In the genomic region with DNA sequence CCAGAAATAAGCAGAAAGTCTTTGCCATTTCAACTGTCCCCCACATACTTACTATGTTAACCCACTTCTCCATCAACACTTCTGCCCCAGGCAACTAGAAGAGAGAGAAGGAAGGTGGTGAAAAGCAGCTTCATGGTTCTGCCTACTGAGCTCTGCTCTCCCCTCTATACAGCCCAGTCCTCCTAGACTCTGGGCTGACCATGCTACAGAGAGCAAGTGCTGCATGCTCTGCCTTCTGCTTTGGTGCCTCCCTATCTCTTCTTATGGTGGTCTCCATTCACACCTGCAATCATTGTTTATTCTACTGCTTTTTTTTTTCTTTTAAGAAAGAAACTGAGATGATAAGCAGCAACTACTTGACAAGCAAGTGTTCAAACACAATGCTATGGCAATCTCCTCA, we compare ENCODE assay signal across 29 cellular contexts. TPM values are rescaled to one million over a fixed set of nuclear protein-coding genes. Genes with fewer than 3 reads are reported as not detected.
DNase-seq lines count a peak whose midpoint lies in the region; ATAC-seq and TF ChIP-seq lines count a peak whose summit lies in the region.
"Had no signal": no experiment of that assay in that cellular context is flagged by ENCODE, and none has a peak within 500 bp of the region (broad histone marks: within the 10 kb centered on the region; RNA-seq: fewer than 3 reads in every experiment).

No MANE protein-coding gene starts in this region.

- TF ChIP-seq CTCF in CD14-positive monocyte (IDR thresholded peaks at IDR 0.05) (no peak), endodermal cell (conservative IDR thresholded peaks at IDR 0.05) (no peak)

- no peak overlapping the region for H3K18ac ChIP-seq in neuronal stem cell (ENCODE audit: low read length)

- H3K14ac ChIP-seq in neuronal stem cell (ENCODE audit: low read length) = no peak overlapping the region

- no peak overlapping the region for H4K91ac ChIP-seq in neuronal stem cell (ENCODE audit: low read depth, low read length, poor library complexity)

- DNase-seq in NCI-H2107 treated with DMSO at 0.1 percent for 48 hours (lab: John Stamatoyannopoulos, UW; ENCODE audit: unreplicated experiment) = peak; percentile 2
- DNase-seq in NCI-H2107 (lab: John Stamatoyannopoulos, UW) = no peak
- no peak for DNase-seq in CD14-positive monocyte (ENCODE audit: low spot score)
- peak; percentile 77 for DNase-seq in endodermal cell
- DNase-seq in neuronal stem cell (ENCODE audit: low spot score) = no peak
- no peak for DNase-seq in activated CD4-positive, alpha-beta T cell treated with anti-CD3 and anti-CD28 coated beads for 36 hours
- no peak for DNase-seq in HuH-7 (ENCODE audit: low spot score)
- no peak for DNase-seq in stimulated activated naive CD8-positive, alpha-beta T cell treated with anti-CD3 and anti-CD28 coated beads, Interleukin-15, amount 100 ng/mL, for 72 hours
- DNase-seq: AML-193; BE2C; CD4-positive, alpha-beta memory T cell; CD4-positive, CD25-positive, alpha-beta regulatory T cell; CD8-positive, alpha-beta memory T cell; COR-L47; DMS 273 treated with DMSO at 0.1 percent for 48 hours; DMS153; DMS53; DMS79; DND-41; EL; GDM1 had no signal

- H3K23ac ChIP-seq in neuronal stem cell (ENCODE audit: low read depth, low read length, poor library complexity) = peak overlapping the region; percentile 80

- peaks cover 74% of the 10 kb centered on the region for H3K4me1 Mint-ChIP-seq in CD14-positive monocyte
- peaks cover 49% of the 10 kb centered on the region for H3K4me1 Mint-ChIP-seq in endodermal cell
- H3K4me1 Mint-ChIP-seq in activated CD4-positive, alpha-beta T cell treated with anti-CD3 and anti-CD28 coated beads for 36 hours = peaks cover 8% of the 10 kb centered on the region
- peaks cover 14% of the 10 kb centered on the region for H3K4me1 Mint-ChIP-seq in stimulated activated naive CD8-positive, alpha-beta T cell treated with anti-CD3 and anti-CD28 coated beads, Interleukin-15, amount 100 ng/mL, for 72 hours

- no peaks in the 10 kb centered on the region for H3K27me3 ChIP-seq in endodermal cell (ENCODE audit: control insufficient read depth, insufficient read depth, low read length, poor library complexity, severe bottlenecking)
- H3K27me3 ChIP-seq in neuronal stem cell (ENCODE audit: control insufficient read depth in 3 of 3, insufficient read depth in 3 of 3, low read depth in 1 of 3, low read length in 3 of 3) = peaks cover 0 to 14% (median 0%) of the 10 kb centered on the region in 3 experiments
- H3K27me3 ChIP-seq: BE2C had no signal

- H3K36me3 ChIP-seq in endodermal cell (ENCODE audit: control insufficient read depth, insufficient read depth, low read length) (peaks cover 5% of the 10 kb centered on the region), neuronal stem cell (replicated peaks in 1 of 2; ENCODE audit: control insufficient read depth in 2 of 2, insufficient read depth in 2 of 2, low read length in 2 of 2) (no peaks in the 10 kb centered on the region)
- H3K36me3 ChIP-seq: BE2C, BLaER1 had no signal

- no peak overlapping the region for H3K4me3 Mint-ChIP-seq in CD14-positive monocyte
- peak overlapping the region; percentile 47 for H3K4me3 Mint-ChIP-seq in endodermal cell
- no peak overlapping the region for H3K4me3 Mint-ChIP-seq in activated CD4-positive, alpha-beta T cell treated with anti-CD3 and anti-CD28 coated beads for 36 hours
- no peak overlapping the region for H3K4me3 Mint-ChIP-seq in stimulated activated naive CD8-positive, alpha-beta T cell treated with anti-CD3 and anti-CD28 coated beads, Interleukin-15, amount 100 ng/mL, for 72 hours
- H3K4me3 Mint-ChIP-seq: CD4-positive, alpha-beta memory T cell; CD8-positive, alpha-beta memory T cell had no signal

- H3K27ac Mint-ChIP-seq in CD14-positive monocyte (peak overlapping the region; percentile 45 to 100 (median 73)), endodermal cell (peak overlapping the region; percentile 50)
- H3K27ac Mint-ChIP-seq in activated CD4-positive, alpha-beta T cell treated with anti-CD3 and anti-CD28 coated beads for 36 hours = no peak overlapping the region
- H3K27ac Mint-ChIP-seq in stimulated activated naive CD8-positive, alpha-beta T cell treated with anti-CD3 and anti-CD28 coated beads, Interleukin-15, amount 100 ng/mL, for 72 hours = no peak overlapping the region
- H3K27ac Mint-ChIP-seq: CD4-positive, alpha-beta memory T cell; CD4-positive, CD25-positive, alpha-beta regulatory T cell had no signal

- H3K79me1 ChIP-seq in neuronal stem cell (ENCODE audit: low read depth, low read length) = no peaks in the 10 kb centered on the region

- H2BK5ac ChIP-seq in neuronal stem cell (ENCODE audit: low read length) = no peak overlapping the region

- H3K9me3 Mint-ChIP-seq in CD14-positive monocyte (peaks cover 0 to 2% (median 0%) of the 10 kb centered on the region in 7 donors), endodermal cell (no peaks in the 10 kb centered on the region)
- no peaks in the 10 kb centered on the region for H3K9me3 Mint-ChIP-seq in activated CD4-positive, alpha-beta T cell treated with anti-CD3 and anti-CD28 coated beads for 36 hours (ENCODE audit: low read depth)
- no peaks in the 10 kb centered on the region for H3K9me3 Mint-ChIP-seq in stimulated activated naive CD8-positive, alpha-beta T cell treated with anti-CD3 and anti-CD28 coated beads, Interleukin-15, amount 100 ng/mL, for 72 hours
- H3K9me3 Mint-ChIP-seq: CD4-positive, alpha-beta memory T cell; CD4-positive, CD25-positive, alpha-beta regulatory T cell; CD8-positive, alpha-beta memory T cell had no signal

- H3K27me3 Mint-ChIP-seq in CD14-positive monocyte (ENCODE audit: low read depth in 3 of 3) (peaks cover 1 to 14% (median 7%) of the 10 kb centered on the region in 3 donors), endodermal cell (ENCODE audit: insufficient read depth) (no peaks in the 10 kb centered on the region)
- peaks cover 17% of the 10 kb centered on the region for H3K27me3 Mint-ChIP-seq in activated CD4-positive, alpha-beta T cell treated with anti-CD3 and anti-CD28 coated beads for 36 hours
- H3K27me3 Mint-ChIP-seq in stimulated activated naive CD8-positive, alpha-beta T cell treated with anti-CD3 and anti-CD28 coated beads, Interleukin-15, amount 100 ng/mL, for 72 hours = peaks cover 58% of the 10 kb centered on the region

- no peak overlapping the region for H3K4me2 ChIP-seq in neuronal stem cell (ENCODE audit: insufficient read depth, low read length, poor library complexity, severe bottlenecking)
- H3K4me2 ChIP-seq: A549 had no signal

- H2BK120ac ChIP-seq in neuronal stem cell (ENCODE audit: low read depth, low read length) = no peak overlapping the region

- CTCF ChIA-PET in activated CD4-positive, alpha-beta T cell treated with anti-CD3 and anti-CD28 coated beads for 36 hours (lab: Charles Lee) = interaction anchor here (1.3 kb wide), 1 partner anchor 13 kb away, joined by 6 read pairs; no protein-coding TSS in a partner anchor

- no peak overlapping the region for H2AFZ ChIP-seq in neuronal stem cell (ENCODE audit: low read length)

- no peak overlapping the region for H4K8ac ChIP-seq in neuronal stem cell (ENCODE audit: low read depth, low read length)

- intact Hi-C loops in CD14-positive monocyte (cut with micrococcal nuclease) = loop anchor here (5.0 to 10.0 kb wide), 2 partner anchors 112 to 269 kb away; a partner anchor contains a TSS
- intact Hi-C loops in activated CD4-positive, alpha-beta T cell treated with anti-CD3 and anti-CD28 coated beads for 36 hours (cut with DNase I, micrococcal nuclease) = no loop called here

- no peak overlapping the region for H2BK15ac ChIP-seq in neuronal stem cell (ENCODE audit: low read length)

- H2BK12ac ChIP-seq in neuronal stem cell (ENCODE audit: low read length) = no peak overlapping the region

- peaks cover 5% of the 10 kb centered on the region for H3K9me3 ChIP-seq in endodermal cell (ENCODE audit: control insufficient read depth, low read length)
- no peaks in the 10 kb centered on the region for H3K9me3 ChIP-seq in neuronal stem cell (replicated peaks in 1 of 2; ENCODE audit: control insufficient read depth in 2 of 2, insufficient read depth in 1 of 2, low read depth in 1 of 2, low read length in 2 of 2)
- H3K9me3 ChIP-seq: BE2C, BLaER1 had no signal

- H3K4me1 ChIP-seq in endodermal cell (ENCODE audit: control insufficient read depth, insufficient read depth, low read length) (no peaks in the 10 kb centered on the region), neuronal stem cell (ENCODE audit: control insufficient read depth in 2 of 2, insufficient read depth in 1 of 2, low read depth in 1 of 2, low read length in 2 of 2) (no peaks in the 10 kb centered on the region)
- H3K4me1 ChIP-seq: A549 had no signal

- POLR2A ChIA-PET in activated CD4-positive, alpha-beta T cell treated with anti-CD3 and anti-CD28 coated beads for 36 hours (lab: Charles Lee) = no interaction called here

- H3K4me3 ChIP-seq in endodermal cell (ENCODE audit: low read length) = peak overlapping the region; percentile 79
- H3K4me3 ChIP-seq in neuronal stem cell (ENCODE audit: low read length in 2 of 2) = no peak overlapping the region
- H3K4me3 ChIP-seq: A549, BLaER1, GM12878 had no signal

- H3K36me3 Mint-ChIP-seq in CD14-positive monocyte (peaks cover 5 to 9% of the 10 kb centered on the region in 2 donors), endodermal cell (ENCODE audit: low read depth) (no peaks in the 10 kb centered on the region)
- H3K36me3 Mint-ChIP-seq in activated CD4-positive, alpha-beta T cell treated with anti-CD3 and anti-CD28 coated beads for 36 hours (ENCODE audit: low read depth) = no peaks in the 10 kb centered on the region
- H3K36me3 Mint-ChIP-seq: CD4-positive, alpha-beta memory T cell; CD4-positive, CD25-positive, alpha-beta regulatory T cell had no signal

- no peak for ATAC-seq in activated CD4-positive, alpha-beta T cell treated with anti-CD3 and anti-CD28 coated beads for 36 hours
- no peak for ATAC-seq in stimulated activated naive CD8-positive, alpha-beta T cell treated with anti-CD3 and anti-CD28 coated beads, Interleukin-15, amount 100 ng/mL, for 72 hours
- ATAC-seq: A549, GM12878 had no signal

- peak overlapping the region; percentile 23 for H3K9ac ChIP-seq in endodermal cell (ENCODE audit: extremely low read depth, low read length, poor library complexity, severe bottlenecking)
- H3K9ac ChIP-seq in neuronal stem cell (ENCODE audit: low read depth, low read length, poor library complexity) = no peak overlapping the region
- H3K9ac ChIP-seq: BLaER1 had no signal

- H3K4ac ChIP-seq in neuronal stem cell (ENCODE audit: low read length) = no peak overlapping the region

- no peak overlapping the region for H3K27ac ChIP-seq in endodermal cell (ENCODE audit: low read depth, low read length)
- H3K27ac ChIP-seq in neuronal stem cell (replicated peaks; ENCODE audit: low read length) = no peak overlapping the region
- H3K27ac ChIP-seq: 22Rv1, A549, BLaER1, C4-2B had no signal

- H2AK5ac ChIP-seq in neuronal stem cell (ENCODE audit: low read depth, low read length) = no peak overlapping the region

RNA-seq across cellular contexts. Expression of a gene that starts 20.3 kb away (rescaled TPM):
- 100 to 1,000 TPM in 1 of 2 donors, 10 to 100 TPM in 1; 65.0 to 122 TPM for polyA plus RNA-seq in CD14-positive monocyte
- total RNA-seq in endodermal cell = 1 to 10 TPM in 1 of 2 donors, under 1 TPM in 1; 0.75 to 1.5 TPM
- polyA plus RNA-seq in endodermal cell (2013, experiment 1 of 2) = 0.53 TPM
- 0.70 TPM for polyA plus RNA-seq in endodermal cell (2013, experiment 2 of 2)
- not detected for polyA plus RNA-seq in neuronal stem cell (2013, experiment 1 of 2)
- polyA plus RNA-seq in neuronal stem cell (2013, experiment 2 of 2) = not detected
- total RNA-seq in activated CD4-positive, alpha-beta T cell treated with anti-CD3 and anti-CD28 coated beads for 36 hours = not detected
- total RNA-seq: A172; CD4-positive, alpha-beta memory T cell; CD4-positive, CD25-positive, alpha-beta regulatory T cell; CD8-positive, alpha-beta memory T cell; Daoy; G401; GM12878 had no signal
- polyA plus RNA-seq: A549; CD4-positive, alpha-beta memory T cell; CD8-positive, alpha-beta memory T cell; GM12878 had no signal

RNA-seq across cellular contexts. Expression of a gene that starts 51.7 kb away (rescaled TPM):
- under 1 TPM; 0.41 to 0.50 TPM for polyA plus RNA-seq in CD14-positive monocyte
- not detected for total RNA-seq in endodermal cell
- not detected for polyA plus RNA-seq in endodermal cell (2013, experiment 1 of 2)
- polyA plus RNA-seq in endodermal cell (2013, experiment 2 of 2) = not detected
- not detected for polyA plus RNA-seq in neuronal stem cell (2013, experiment 1 of 2)
- not detected for polyA plus RNA-seq in neuronal stem cell (2013, experiment 2 of 2)
- total RNA-seq in activated CD4-positive, alpha-beta T cell treated with anti-CD3 and anti-CD28 coated beads for 36 hours = under 1 TPM in 1 of 2 experiments, not detected in 1; 0.18 TPM
- total RNA-seq: A172; CD4-positive, alpha-beta memory T cell; CD4-positive, CD25-positive, alpha-beta regulatory T cell; CD8-positive, alpha-beta memory T cell; Daoy; G401; GM12878 had no signal
- polyA plus RNA-seq: A549; CD4-positive, alpha-beta memory T cell; CD4-positive, CD25-positive, alpha-beta regulatory T cell; CD8-positive, alpha-beta memory T cell; GM12878 had no signal

Comparison
In these comparisons a context has a peak if more than half of its experiments do, and no peak if none do; other contexts are left out.
1. DNase-seq: peak in NCI-H2107 treated with DMSO at 0.1 percent for 48 hours (single experiment) and endodermal cell (single experiment); none in NCI-H2107 (single experiment), CD14-positive monocyte (single experiment), neuronal stem cell (single experiment), activated CD4-positive, alpha-beta T cell treated with anti-CD3 and anti-CD28 coated beads for 36 hours (single experiment), HuH-7 (single experiment) and stimulated activated naive CD8-positive, alpha-beta T cell treated with anti-CD3 and anti-CD28 coated beads, Interleukin-15, amount 100 ng/mL, for 72 hours (0 of 2).
2. H3K27ac Mint-ChIP-seq: peak in CD14-positive monocyte (7 of 7) and endodermal cell (single experiment); none in activated CD4-positive, alpha-beta T cell treated with anti-CD3 and anti-CD28 coated beads for 36 hours (single experiment) and stimulated activated naive CD8-positive, alpha-beta T cell treated with anti-CD3 and anti-CD28 coated beads, Interleukin-15, amount 100 ng/mL, for 72 hours (0 of 2).
3. intact Hi-C loops: an anchor here in CD14-positive monocyte (5.0 to 10.0 kb wide); none called in activated CD4-positive, alpha-beta T cell treated with anti-CD3 and anti-CD28 coated beads for 36 hours.